ENCODE assay signal across 30 cellular contexts in the genomic region with DNA sequence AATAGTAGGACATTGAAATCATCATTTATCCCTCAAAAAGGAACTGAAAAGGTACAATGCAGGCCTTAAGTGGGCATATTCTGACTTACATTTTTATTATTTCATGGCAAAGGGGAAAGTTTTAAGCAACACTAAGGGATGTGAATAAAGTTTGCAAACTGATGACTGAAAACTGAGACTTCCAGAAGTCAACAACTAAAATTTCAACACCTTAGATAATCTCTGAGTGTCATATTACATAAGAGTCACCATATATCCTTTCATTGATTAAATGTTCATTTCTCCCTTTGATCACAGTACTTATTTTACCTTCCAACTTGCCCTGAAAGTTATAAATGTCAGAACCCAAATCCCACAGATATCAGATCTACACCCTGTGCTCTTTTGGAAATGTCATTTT. TPM values are rescaled to one million over a fixed set of nuclear protein-coding genes. Genes with fewer than 3 reads are reported as not detected.
"Had no signal": no experiment of that assay in that cellular context is flagged by ENCODE, and none has a peak within 500 bp of the region (broad histone marks: within the 10 kb centered on the region; RNA-seq: fewer than 3 reads in every experiment).

No MANE protein-coding gene starts in this region.

- DNase-seq: activated CD4-positive, alpha-beta T cell treated with anti-CD3 and anti-CD28 coated beads for 36 hours; activated CD4-positive, alpha-beta T cell treated with anti-CD3 and anti-CD28 coated beads, Interleukin-2, amount 50 U/mL, for 4 hours; activated CD4-positive, CD25-positive, alpha-beta regulatory T cell; activated naive CD4-positive, alpha-beta T cell; activated T-cell treated with anti-CD3 and anti-CD28 coated beads for 4 hours; activated T-cell treated with anti-CD3 and anti-CD28 coated beads, Interleukin-2, amount 50 U/mL, for 72 hours; anterior cingulate cortex; body of pancreas; endodermal cell; head of caudate nucleus; hippocampal formation; immature natural killer cell; midbrain; naive thymus-derived CD4-positive, alpha-beta T cell; right cardiac atrium; spleen; stimulated activated CD4-positive, alpha-beta T cell treated with anti-CD3 and anti-CD28 coated beads, Interleukin-2, amount 100 ng/mL, for 48 hours; stimulated activated naive CD4-positive, alpha-beta T cell treated with Interleukin-2 at 50 U/mL for 16 hours; T-helper 1 cell; testis; transverse colon had no signal

- H3K4me3 ChIP-seq: body of pancreas, spleen, testis, transverse colon had no signal

- H3K9me3 ChIP-seq: body of pancreas, spleen, testis, transverse colon had no signal

- H3K36me3 ChIP-seq: transverse colon had no signal

- H3K27ac ChIP-seq: body of pancreas, parathyroid adenoma, spleen, testis, transverse colon had no signal

- H3K27me3 ChIP-seq: body of pancreas, spleen, testis, transverse colon had no signal

- H2AFZ ChIP-seq: parathyroid adenoma had no signal

- ATAC-seq: activated CD4-positive, alpha-beta T cell treated with anti-CD3 and anti-CD28 coated beads for 36 hours; activated naive CD4-positive, alpha-beta T cell treated with anti-CD3 and anti-CD28 coated beads, Interleukin-2, amount 50 U/mL, for 72 hours; activated T-cell treated with anti-CD3 and anti-CD28 coated beads, Interleukin-2, amount 50 U/mL, for 72 hours; body of pancreas; naive thymus-derived CD4-positive, alpha-beta T cell; right cardiac atrium had no signal

RNA-seq across cellular contexts. Expression of gene RNU4ATAC, which starts 44.5 kb away (rescaled TPM):
- total RNA-seq: activated CD4-positive, alpha-beta T cell treated with anti-CD3 and anti-CD28 coated beads for 36 hours; activated naive CD4-positive, alpha-beta T cell treated with anti-CD3 and anti-CD28 coated beads, Interleukin-2, amount 50 U/mL, for 72 hours; activated T-cell treated with anti-CD3 and anti-CD28 coated beads, Interleukin-2, amount 50 U/mL, for 72 hours; body of pancreas; cardiac septum; chondrocyte; endodermal cell; epithelial cell of proximal tubule; kidney epithelial cell; naive thymus-derived CD4-positive, alpha-beta T cell; testis had no signal
- polyA plus RNA-seq: adipose tissue; immature natural killer cell; naive thymus-derived CD4-positive, alpha-beta T cell; neural cell; right cardiac atrium; spleen; urinary bladder had no signal
